8 cellular contexts compared by ENCODE assay signal in genomic region chr17:49763735-49764558, GRCh38. TPM values are rescaled to one million over a fixed set of nuclear protein-coding genes. Genes with fewer than 3 reads are reported as not detected.
A peak's percentile ranks its signal among the peaks of the same experiment; 100 is the strongest.
DNase-seq lines count a peak whose midpoint lies in the region; ATAC-seq and TF ChIP-seq lines count a peak whose summit lies in the region.

Gene FAM117A, minus strand, starts transcription at chr17:49764131. Its CDS starts 44 bp downstream, at chr17:49764087.

- DNase-seq in NCI-H187 treated with DMSO at 0.1 percent for 48 hours (lab: John Stamatoyannopoulos, UW) (peak; percentile 98), T-helper 2 cell (peak; percentile 75 to 100 (median 94)), anterior cingulate cortex (lab: John Stamatoyannopoulos, UW) (peak; percentile 71 to 99 (median 96)), right cardiac atrium (peak; percentile 96 to 97 (median 97)), pulmonary artery endothelial cell (ENCODE audit: low read depth, low spot score) (peak; percentile 97), vagina (ENCODE audit: extremely low spot score in 2 of 2) (peak; percentile 99 to 100)

- H3K27me3 ChIP-seq in right cardiac atrium (ENCODE audit: control insufficient read depth, insufficient read depth) (no peaks in the 10 kb centered on the region), vagina (no peaks in the 10 kb centered on the region)

- peak within 1 kb of the TSS; percentile 10 for H3K27ac ChIP-seq in right cardiac atrium (ENCODE audit: low read length)
- H3K27ac ChIP-seq in vagina: peak within 1 kb of the TSS; percentile 77

- peak; percentile 96 for ATAC-seq in GM18502 (IDR thresholded peaks at IDR 0.05; ENCODE audit: poor library complexity, unreplicated experiment)
- ATAC-seq in HG02943 (IDR thresholded peaks at IDR 0.05; ENCODE audit: low read depth, unreplicated experiment): peak; percentile 90
- peak; percentile 98 to 99 for ATAC-seq in right cardiac atrium

- peak within 1 kb of the TSS; percentile 98 for H3K4me3 ChIP-seq in right cardiac atrium (ENCODE audit: low read length)
- peak within 1 kb of the TSS; percentile 67 to 92 for H3K4me3 ChIP-seq in vagina

- no peak for TF ChIP-seq POLR2A in vagina (IDR thresholded peaks at IDR 0.05)

- H3K36me3 ChIP-seq in vagina: no peaks in the 10 kb centered on the region

- WGBS in right cardiac atrium: under 1% methylated on average over 53 of the region's 53 CpGs

- H3K4me1 ChIP-seq in right cardiac atrium (ENCODE audit: control insufficient read depth, insufficient read depth, low read length) (no peaks in the 10 kb centered on the region), vagina (peaks cover 34% of the 10 kb centered on the region)

- intact Hi-C loops in right cardiac atrium (cut with DNase I) (no loop called here), vagina (cut with DNase I) (no loop called here)

- no peak for TF ChIP-seq CTCF in vagina (IDR thresholded peaks at IDR 0.05)

- H3K9me3 ChIP-seq in right cardiac atrium (ENCODE audit: control insufficient read depth, low read length) (no peaks in the 10 kb centered on the region), vagina (no peaks in the 10 kb centered on the region)

RNA-seq across cellular contexts. Expression of gene FAM117A, which starts in this region (rescaled TPM):
- total RNA-seq in right cardiac atrium (10 to 100 TPM in 3 of 4 donors, 1 to 10 TPM in 1; 9.9 to 22.8 (median 17.5) TPM), pulmonary artery endothelial cell (3.6 and 6.9 TPM in 2 replicates), vagina (15.7 TPM)
- 16.9 TPM for polyA plus RNA-seq in right cardiac atrium

Comparison
In these comparisons a context has a peak if more than half of its experiments do, and no peak if none do; other contexts are left out.
1. Peak in every context shown above with its lines: DNase-seq, ATAC-seq, H3K4me3 ChIP-seq and H3K27ac ChIP-seq.